23 cellular contexts compared by ENCODE assay signal in the genomic region with DNA sequence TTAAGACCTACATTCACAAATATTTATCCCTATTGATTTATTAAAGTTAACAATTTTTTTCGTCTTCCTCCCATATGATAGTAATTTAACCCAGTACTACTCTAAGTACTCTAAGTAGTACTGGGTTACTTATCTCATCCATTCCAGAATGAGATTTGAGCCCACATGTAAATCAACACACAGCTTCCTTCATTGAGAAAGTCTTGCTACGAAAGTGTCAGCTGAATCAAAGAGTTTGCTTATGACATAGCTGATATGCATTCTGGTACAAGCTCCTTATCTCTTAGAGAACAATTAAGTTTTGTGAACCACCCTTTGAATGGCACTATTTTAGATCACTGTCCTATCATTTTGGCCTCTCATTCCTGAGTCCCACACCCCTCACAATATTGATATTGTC. TPM values are rescaled to one million over a fixed set of nuclear protein-coding genes. Genes with fewer than 3 reads are reported as not detected.
DNase-seq lines count a peak whose midpoint lies in the region; ATAC-seq, FAIRE-seq and TF ChIP-seq lines count a peak whose summit lies in the region.
"Had no signal": no experiment of that assay in that cellular context is flagged by ENCODE, and none has a peak within 500 bp of the region (broad histone marks: within the 10 kb centered on the region; RNA-seq: fewer than 3 reads in every experiment).

No MANE protein-coding gene starts in this region.

- H3K4me1 Mint-ChIP-seq in Calu3 (ENCODE audit: low read depth, unreplicated experiment) = peaks cover 33% of the 10 kb centered on the region

- peaks cover 2% of the 10 kb centered on the region for H3K9me3 Mint-ChIP-seq in Calu3 (ENCODE audit: low read depth, unreplicated experiment)

- H3K36me3 Mint-ChIP-seq in Calu3 (ENCODE audit: insufficient read depth, unreplicated experiment) = peaks cover 34% of the 10 kb centered on the region

- H3K27me3 ChIP-seq in PC-9 (ENCODE audit: insufficient read depth, low read depth) (no peaks in the 10 kb centered on the region), hepatocyte (no peaks in the 10 kb centered on the region), small intestine (ENCODE audit: control insufficient read depth in 2 of 2, insufficient read depth in 2 of 2, low read length in 2 of 2) (no peaks in the 10 kb centered on the region), left lung (peaks cover 0 to 37% of the 10 kb centered on the region in 2 donors)

- TF ChIP-seq CTCF in Calu3 (IDR thresholded peaks at IDR 0.05; ENCODE audit: unreplicated experiment) = no peak
- no peak for TF ChIP-seq CTCF in PC-9 (conservative IDR thresholded peaks at IDR 0.05)
- TF ChIP-seq CTCF in hepatocyte (IDR thresholded peaks at IDR 0.05; ENCODE audit: poor library complexity) = no peak
- TF ChIP-seq CTCF in left lung (IDR thresholded peaks at IDR 0.05) = no peak

- ATAC-seq in GM19395 (IDR thresholded peaks at IDR 0.05; ENCODE audit: unreplicated experiment) (no peak), left lung (no peak), GM21737 (IDR thresholded peaks at IDR 0.05; ENCODE audit: unreplicated experiment) (no peak)
- ATAC-seq: K562, Panc1 had no signal

- no peak overlapping the region for H2AFZ ChIP-seq in PC-9
- no peak overlapping the region for H2AFZ ChIP-seq in hepatocyte

- H3K36me3 ChIP-seq in PC-9 (ENCODE audit: low read depth) = peaks cover 7% of the 10 kb centered on the region
- no peaks in the 10 kb centered on the region for H3K36me3 ChIP-seq in hepatocyte (replicated peaks; ENCODE audit: insufficient read depth, low read depth)
- no peaks in the 10 kb centered on the region for H3K36me3 ChIP-seq in small intestine (ENCODE audit: control insufficient read depth in 2 of 2, insufficient read depth in 2 of 2, low read length in 2 of 2)
- no peaks in the 10 kb centered on the region for H3K36me3 ChIP-seq in left lung

- H3K79me2 ChIP-seq in PC-9 (ENCODE audit: low read depth) (peaks cover 41% of the 10 kb centered on the region), hepatocyte (peaks cover 71% of the 10 kb centered on the region)

- peak overlapping the region; percentile 27 for H3K27ac Mint-ChIP-seq in Calu3 (ENCODE audit: unreplicated experiment)

- no TSS peak for BruUV-seq in Calu3 (replicated peaks; lab: Mats Ljungman, UMichigan)
- BruUV-seq in PC-9 (replicated peaks; lab: Mats Ljungman, UMichigan) = no TSS peak

- FAIRE-seq in small intestine (lab: Jason Lieb, UNC) = no peak
- FAIRE-seq: GM18507, H1, K562 had no signal

- POLR2A ChIA-PET in PC-9 (lab: Charles Lee; ENCODE audit: unreplicated experiment) = interaction anchor here (0.7 kb wide), 1 partner anchor 331 kb away, joined by 6 read pairs; no protein-coding TSS in a partner anchor

- DNase-seq in Calu3 (no peak), PC-9 (no peak), hepatocyte (ENCODE audit: low spot score) (no peak), small intestine (peak; percentile 59), left lung (no peak)
- DNase-seq: DMS53, HCEC 1CT, Kasumi-1, NCI-H1048, NCI-H1417, NCI-H1694, NCI-H2029 treated with DMSO at 0.1 percent for 48 hours, NCI-H446 treated with DMSO at 0.1 percent for 48 hours, NCI-H526, SHP77 had no signal

- 68% methylated on average over 2 of the region's 2 CpGs for WGBS in hepatocyte (ENCODE audit: low lambda C conversion rate, missing lambda C conversion rate)
- 19 to 51% (median 45%) methylated on average over 2 of the region's 2 CpGs for WGBS in small intestine, 3 donors

- peak overlapping the region; percentile 88 for H3K4me3 Mint-ChIP-seq in Calu3 (ENCODE audit: low read depth, unreplicated experiment)

- peaks cover 18% of the 10 kb centered on the region for H3F3A ChIP-seq in PC-9 (ENCODE audit: insufficient read depth, low read depth)

- no peaks in the 10 kb centered on the region for H4K20me1 ChIP-seq in PC-9 (ENCODE audit: insufficient read depth)
- H4K20me1 ChIP-seq in hepatocyte (ENCODE audit: insufficient read depth, poor library complexity, severe bottlenecking) = no peaks in the 10 kb centered on the region

- H3K27ac ChIP-seq in PC-9 (no peak overlapping the region), hepatocyte (peak overlapping the region; percentile 24), small intestine (ENCODE audit: low read depth in 1 of 2, low read length in 1 of 2) (no peak overlapping the region), left lung (no peak overlapping the region)
- H3K27ac ChIP-seq: RWPE1 had no signal

- intact Hi-C loops in Calu3 (cut with micrococcal nuclease; ENCODE audit: unreplicated experiment) = no loop called here
- intact Hi-C loops in PC-9 (cut with micrococcal nuclease; ENCODE audit: unreplicated experiment) = no loop called here
- intact Hi-C loops in left lung (cut with DNase I) = no loop called here

- no peaks in the 10 kb centered on the region for H3K9me3 ChIP-seq in PC-9 (ENCODE audit: insufficient read depth, low read depth)
- no peaks in the 10 kb centered on the region for H3K9me3 ChIP-seq in hepatocyte (ENCODE audit: low read depth)
- H3K9me3 ChIP-seq in small intestine (ENCODE audit: control insufficient read depth, low read depth) = no peaks in the 10 kb centered on the region
- H3K9me3 ChIP-seq in left lung = no peaks in the 10 kb centered on the region

- H3K4me3 ChIP-seq in PC-9 = no peak overlapping the region; the same call in 1 of the 2 replicates
- H3K4me3 ChIP-seq in hepatocyte = peak overlapping the region; percentile 82
- no peak overlapping the region for H3K4me3 ChIP-seq in small intestine (ENCODE audit: low read depth in 1 of 2, low read length in 2 of 2)
- no peak overlapping the region for H3K4me3 ChIP-seq in left lung
- H3K4me3 ChIP-seq: K562 had no signal

- peaks cover 39% of the 10 kb centered on the region for H3K4me1 ChIP-seq in PC-9 (replicated peaks; ENCODE audit: insufficient read depth)
- peaks cover 8% of the 10 kb centered on the region for H3K4me1 ChIP-seq in hepatocyte (ENCODE audit: insufficient read depth)
- H3K4me1 ChIP-seq in small intestine (ENCODE audit: control insufficient read depth in 2 of 2, insufficient read depth in 1 of 2, low read depth in 1 of 2, low read length in 1 of 2) = no peaks in the 10 kb centered on the region
- peaks cover 0 to 18% of the 10 kb centered on the region in 2 donors for H3K4me1 ChIP-seq in left lung

- H3K9me2 ChIP-seq in PC-9 (ENCODE audit: insufficient read depth) (no peaks in the 10 kb centered on the region), hepatocyte (replicated peaks; ENCODE audit: insufficient read depth) (no peaks in the 10 kb centered on the region)

- H3K4me2 ChIP-seq in PC-9 = peak overlapping the region; percentile 78
- peak overlapping the region; percentile 84 for H3K4me2 ChIP-seq in hepatocyte

- H3K27me3 Mint-ChIP-seq in Calu3 (ENCODE audit: unreplicated experiment) = no peaks in the 10 kb centered on the region

- CTCF ChIA-PET in Calu3 (lab: Charles Lee) (interaction anchor here (0.7 to 1.0 kb wide), 4 partner anchors 10 to 224 kb away, joined by 3 to 4 read pairs (median 4); no protein-coding TSS in a partner anchor), PC-9 (lab: Charles Lee) (no interaction called here)

RNA-seq across cellular contexts. Expression of a gene that starts 2.5 kb away (rescaled TPM):
- total RNA-seq in Calu3 (2022) (32.0 and 34.5 TPM in 2 replicates), PC-9 (2021) (11.0 and 17.5 TPM in 2 replicates), hepatocyte (55.3 and 70.2 TPM in 2 replicates), left lung (10 to 100 TPM; 14.1 to 38.4 TPM)
- polyA plus RNA-seq in hepatocyte (49.4 and 51.5 TPM in 2 replicates), small intestine (10 to 100 TPM in 2 of 3 donors, 1 to 10 TPM in 1; 9.5 to 28.3 (median 10.7) TPM)
- total RNA-seq: A172, K562 had no signal
- polyA plus RNA-seq: K562 had no signal
